ENCODE assay signal across 1 cellular context in the genomic region with DNA sequence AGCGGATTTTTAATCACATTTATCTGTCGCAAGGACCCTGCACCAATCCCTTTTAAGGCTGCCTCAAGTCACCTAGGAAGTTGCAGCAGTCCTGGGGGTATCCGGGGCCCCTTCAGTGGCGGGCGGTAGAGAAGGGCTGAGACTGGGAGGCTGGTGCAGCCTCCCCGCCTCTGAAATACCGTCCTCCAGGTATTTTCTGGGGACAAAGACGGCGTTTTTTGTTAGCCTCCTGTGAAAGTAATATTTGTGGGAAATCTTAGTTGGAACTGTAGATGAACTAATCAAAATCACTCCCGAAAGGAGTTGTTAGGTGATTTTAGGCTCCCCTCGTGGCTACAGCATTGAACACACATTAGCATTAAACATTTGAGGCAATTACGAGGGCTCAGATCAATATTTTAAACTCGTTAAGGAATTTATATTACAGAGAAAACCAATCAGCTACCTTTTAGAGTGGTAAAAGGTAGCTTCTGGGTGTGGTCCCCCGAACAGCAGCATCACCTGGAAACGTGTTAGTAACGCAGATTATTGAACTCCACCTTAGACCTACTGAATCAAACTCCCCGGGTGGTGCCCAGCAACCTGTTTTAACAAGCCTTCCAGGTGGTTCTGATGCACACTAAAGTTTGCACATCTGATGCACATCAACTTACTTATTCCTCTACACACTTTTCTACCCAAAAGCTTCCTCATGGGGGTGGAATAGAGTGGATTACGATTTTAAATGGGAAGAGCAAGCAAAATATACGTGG.
TF ChIP-seq lines count a peak whose summit lies in the region.

No MANE protein-coding gene starts in this region.

TF ChIP-seq in HepG2, 621 proteins besides CTCF, POLR2A, EP300 and RAD21 (continued from another document):
- TF ChIP-seq, protein P1, sequence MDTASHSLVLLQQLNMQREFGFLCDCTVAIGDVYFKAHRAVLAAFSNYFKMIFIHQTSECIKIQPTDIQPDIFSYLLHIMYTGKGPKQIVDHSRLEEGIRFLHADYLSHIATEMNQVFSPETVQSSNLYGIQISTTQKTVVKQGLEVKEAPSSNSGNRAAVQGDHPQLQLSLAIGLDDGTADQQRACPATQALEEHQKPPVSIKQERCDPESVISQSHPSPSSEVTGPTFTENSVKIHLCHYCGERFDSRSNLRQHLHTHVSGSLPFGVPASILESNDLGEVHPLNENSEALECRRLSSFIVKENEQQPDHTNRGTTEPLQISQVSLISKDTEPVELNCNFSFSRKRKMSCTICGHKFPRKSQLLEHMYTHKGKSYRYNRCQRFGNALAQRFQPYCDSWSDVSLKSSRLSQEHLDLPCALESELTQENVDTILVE (CRISPR knock-in tag; IDR thresholded peaks at IDR 0.05) = no peak
- no peak for TF ChIP-seq ZBTB1 (CRISPR knock-in tag; IDR thresholded peaks at IDR 0.05; ENCODE audit: borderline replicate concordance)
- peak; percentile 1; the same call in 1 of the 2 replicates for TF ChIP-seq KDM5A (IDR thresholded peaks at IDR 0.05; ENCODE audit: borderline replicate concordance, low read length)
- no peak for TF ChIP-seq KDM4B (CRISPR knock-in tag; IDR thresholded peaks at IDR 0.05)
- TF ChIP-seq, protein P2, sequence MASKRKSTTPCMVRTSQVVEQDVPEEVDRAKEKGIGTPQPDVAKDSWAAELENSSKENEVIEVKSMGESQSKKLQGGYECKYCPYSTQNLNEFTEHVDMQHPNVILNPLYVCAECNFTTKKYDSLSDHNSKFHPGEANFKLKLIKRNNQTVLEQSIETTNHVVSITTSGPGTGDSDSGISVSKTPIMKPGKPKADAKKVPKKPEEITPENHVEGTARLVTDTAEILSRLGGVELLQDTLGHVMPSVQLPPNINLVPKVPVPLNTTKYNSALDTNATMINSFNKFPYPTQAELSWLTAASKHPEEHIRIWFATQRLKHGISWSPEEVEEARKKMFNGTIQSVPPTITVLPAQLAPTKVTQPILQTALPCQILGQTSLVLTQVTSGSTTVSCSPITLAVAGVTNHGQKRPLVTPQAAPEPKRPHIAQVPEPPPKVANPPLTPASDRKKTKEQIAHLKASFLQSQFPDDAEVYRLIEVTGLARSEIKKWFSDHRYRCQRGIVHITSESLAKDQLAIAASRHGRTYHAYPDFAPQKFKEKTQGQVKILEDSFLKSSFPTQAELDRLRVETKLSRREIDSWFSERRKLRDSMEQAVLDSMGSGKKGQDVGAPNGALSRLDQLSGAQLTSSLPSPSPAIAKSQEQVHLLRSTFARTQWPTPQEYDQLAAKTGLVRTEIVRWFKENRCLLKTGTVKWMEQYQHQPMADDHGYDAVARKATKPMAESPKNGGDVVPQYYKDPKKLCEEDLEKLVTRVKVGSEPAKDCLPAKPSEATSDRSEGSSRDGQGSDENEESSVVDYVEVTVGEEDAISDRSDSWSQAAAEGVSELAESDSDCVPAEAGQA (IDR thresholded peaks at IDR 0.05; ENCODE audit: low read depth) = 0 out of 2 replicates have a peak, but pooled peaks have one; percentile 0
- TF ChIP-seq, protein P2 (CRISPR knock-in tag; IDR thresholded peaks at IDR 0.05; ENCODE audit: borderline replicate concordance) = no peak
- TF ChIP-seq, protein P3, sequence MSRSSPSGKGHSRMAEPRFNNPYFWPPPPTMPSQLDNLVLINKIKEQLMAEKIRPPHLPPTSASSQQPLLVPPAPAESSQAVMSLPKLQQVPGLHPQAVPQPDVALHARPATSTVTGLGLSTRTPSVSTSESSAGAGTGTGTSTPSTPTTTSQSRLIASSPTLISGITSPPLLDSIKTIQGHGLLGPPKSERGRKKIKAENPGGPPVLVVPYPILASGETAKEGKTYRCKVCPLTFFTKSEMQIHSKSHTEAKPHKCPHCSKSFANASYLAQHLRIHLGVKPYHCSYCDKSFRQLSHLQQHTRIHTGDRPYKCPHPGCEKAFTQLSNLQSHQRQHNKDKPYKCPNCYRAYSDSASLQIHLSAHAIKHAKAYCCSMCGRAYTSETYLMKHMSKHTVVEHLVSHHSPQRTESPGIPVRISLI (CRISPR knock-in tag; IDR thresholded peaks at IDR 0.05; ENCODE audit: borderline replicate concordance) = no peak
- no peak for TF ChIP-seq CREB1 (IDR thresholded peaks at IDR 0.05)
- peak; percentile 11; the same call in 1 of the 2 replicates for TF ChIP-seq CREB1 (CRISPR knock-in tag; IDR thresholded peaks at IDR 0.05)
- TF ChIP-seq, protein P4, sequence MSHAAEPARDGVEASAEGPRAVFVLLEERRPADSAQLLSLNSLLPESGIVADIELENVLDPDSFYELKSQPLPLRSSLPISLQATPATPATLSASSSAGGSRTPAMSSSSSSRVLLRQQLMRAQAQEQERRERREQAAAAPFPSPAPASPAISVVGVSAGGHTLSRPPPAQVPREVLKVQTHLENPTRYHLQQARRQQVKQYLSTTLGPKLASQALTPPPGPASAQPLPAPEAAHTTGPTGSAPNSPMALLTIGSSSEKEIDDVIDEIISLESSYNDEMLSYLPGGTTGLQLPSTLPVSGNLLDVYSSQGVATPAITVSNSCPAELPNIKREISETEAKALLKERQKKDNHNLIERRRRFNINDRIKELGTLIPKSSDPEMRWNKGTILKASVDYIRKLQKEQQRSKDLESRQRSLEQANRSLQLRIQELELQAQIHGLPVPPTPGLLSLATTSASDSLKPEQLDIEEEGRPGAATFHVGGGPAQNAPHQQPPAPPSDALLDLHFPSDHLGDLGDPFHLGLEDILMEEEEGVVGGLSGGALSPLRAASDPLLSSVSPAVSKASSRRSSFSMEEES (CRISPR knock-in tag; IDR thresholded peaks at IDR 0.05) = no peak
- TF ChIP-seq, protein P5, sequence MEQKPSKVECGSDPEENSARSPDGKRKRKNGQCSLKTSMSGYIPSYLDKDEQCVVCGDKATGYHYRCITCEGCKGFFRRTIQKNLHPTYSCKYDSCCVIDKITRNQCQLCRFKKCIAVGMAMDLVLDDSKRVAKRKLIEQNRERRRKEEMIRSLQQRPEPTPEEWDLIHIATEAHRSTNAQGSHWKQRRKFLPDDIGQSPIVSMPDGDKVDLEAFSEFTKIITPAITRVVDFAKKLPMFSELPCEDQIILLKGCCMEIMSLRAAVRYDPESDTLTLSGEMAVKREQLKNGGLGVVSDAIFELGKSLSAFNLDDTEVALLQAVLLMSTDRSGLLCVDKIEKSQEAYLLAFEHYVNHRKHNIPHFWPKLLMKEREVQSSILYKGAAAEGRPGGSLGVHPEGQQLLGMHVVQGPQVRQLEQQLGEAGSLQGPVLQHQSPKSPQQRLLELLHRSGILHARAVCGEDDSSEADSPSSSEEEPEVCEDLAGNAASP (CRISPR knock-in tag; IDR thresholded peaks at IDR 0.05; ENCODE audit: borderline replicate concordance) = no peak
- TF ChIP-seq ZNF614 (CRISPR knock-in tag; IDR thresholded peaks at IDR 0.05; ENCODE audit: borderline replicate concordance) = no peak
- TF ChIP-seq MAFK (conservative IDR thresholded peaks at IDR 0.05 in 1 of 2, IDR thresholded peaks at IDR 0.05 in 1 of 2; ENCODE audit: low read length in 2 of 2) = no peak
- TF ChIP-seq, protein P6, sequence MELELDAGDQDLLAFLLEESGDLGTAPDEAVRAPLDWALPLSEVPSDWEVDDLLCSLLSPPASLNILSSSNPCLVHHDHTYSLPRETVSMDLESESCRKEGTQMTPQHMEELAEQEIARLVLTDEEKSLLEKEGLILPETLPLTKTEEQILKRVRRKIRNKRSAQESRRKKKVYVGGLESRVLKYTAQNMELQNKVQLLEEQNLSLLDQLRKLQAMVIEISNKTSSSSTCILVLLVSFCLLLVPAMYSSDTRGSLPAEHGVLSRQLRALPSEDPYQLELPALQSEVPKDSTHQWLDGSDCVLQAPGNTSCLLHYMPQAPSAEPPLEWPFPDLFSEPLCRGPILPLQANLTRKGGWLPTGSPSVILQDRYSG (CRISPR knock-in tag; IDR thresholded peaks at IDR 0.05) = 0 out of 2 replicates have a peak, but pooled peaks have one; percentile 54
- TF ChIP-seq RBFOX2 (IDR thresholded peaks at IDR 0.05; ENCODE audit: low read depth, low read length) = no peak
- TF ChIP-seq NFYB (CRISPR knock-in tag; IDR thresholded peaks at IDR 0.05) = no peak
- TF ChIP-seq, protein P7, sequence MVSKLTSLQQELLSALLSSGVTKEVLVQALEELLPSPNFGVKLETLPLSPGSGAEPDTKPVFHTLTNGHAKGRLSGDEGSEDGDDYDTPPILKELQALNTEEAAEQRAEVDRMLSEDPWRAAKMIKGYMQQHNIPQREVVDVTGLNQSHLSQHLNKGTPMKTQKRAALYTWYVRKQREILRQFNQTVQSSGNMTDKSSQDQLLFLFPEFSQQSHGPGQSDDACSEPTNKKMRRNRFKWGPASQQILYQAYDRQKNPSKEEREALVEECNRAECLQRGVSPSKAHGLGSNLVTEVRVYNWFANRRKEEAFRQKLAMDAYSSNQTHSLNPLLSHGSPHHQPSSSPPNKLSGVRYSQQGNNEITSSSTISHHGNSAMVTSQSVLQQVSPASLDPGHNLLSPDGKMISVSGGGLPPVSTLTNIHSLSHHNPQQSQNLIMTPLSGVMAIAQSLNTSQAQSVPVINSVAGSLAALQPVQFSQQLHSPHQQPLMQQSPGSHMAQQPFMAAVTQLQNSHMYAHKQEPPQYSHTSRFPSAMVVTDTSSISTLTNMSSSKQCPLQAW (CRISPR knock-in tag; IDR thresholded peaks at IDR 0.05) = no peak
- TF ChIP-seq PRMT3 (CRISPR knock-in tag; IDR thresholded peaks at IDR 0.05; ENCODE audit: borderline replicate concordance, low read depth) = no peak
TF ChIP-seq in HepG2: peak in this region for 18.
